Comparison of ENCODE assay signal across 1 cellular context in the genomic region with DNA sequence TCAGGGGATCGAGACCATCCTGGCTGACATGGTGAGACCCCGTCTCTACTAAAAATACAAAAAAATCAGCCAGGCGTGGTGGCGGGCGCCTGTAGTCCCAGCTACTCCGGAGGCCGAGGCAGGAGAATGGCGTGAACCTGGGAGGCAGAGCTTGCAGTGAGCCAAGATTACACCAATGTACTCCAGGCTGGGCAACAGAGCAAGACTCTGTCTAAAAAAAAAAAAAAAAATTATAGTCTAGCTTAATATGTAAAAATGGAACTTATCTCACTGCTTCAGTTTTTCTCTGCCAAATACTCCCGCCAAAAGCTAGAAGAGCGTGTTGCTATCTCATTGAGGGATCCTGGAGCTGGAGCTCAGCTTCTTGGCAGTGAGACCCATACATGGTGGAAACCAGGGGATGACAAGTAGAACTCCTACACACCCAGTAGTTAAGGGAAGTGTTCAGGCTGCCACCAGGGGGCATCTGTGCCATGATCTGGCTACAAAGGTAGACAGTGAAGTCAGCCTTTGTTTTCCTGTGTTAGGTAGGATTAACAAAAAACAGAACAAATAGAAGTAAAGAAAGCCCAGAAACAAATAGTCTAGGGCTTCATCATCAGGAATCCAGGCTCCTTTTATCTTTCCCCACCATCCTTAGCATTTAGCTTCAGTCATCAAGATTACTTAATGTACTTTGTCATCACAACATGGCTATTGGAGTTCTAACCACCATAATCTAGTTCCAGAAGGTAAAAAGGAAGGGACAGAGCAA.
TF ChIP-seq lines count a peak whose summit lies in the region.

No MANE protein-coding gene starts in this region.

TF ChIP-seq in K562, 482 proteins besides CTCF, POLR2A, EP300 and RAD21 (continued from another document):
- peak; percentile 54; the same call in 1 of the 2 replicates for TF ChIP-seq RB1 (IDR thresholded peaks at IDR 0.05; ENCODE audit: low read depth)
- no peak for TF ChIP-seq NFE2L1 (tag; IDR thresholded peaks at IDR 0.05; ENCODE audit: borderline replicate concordance, low read depth)
- no peak for TF ChIP-seq MEF2A (IDR thresholded peaks at IDR 0.05; ENCODE audit: control insufficient read depth, low read depth, low read length)
- TF ChIP-seq, protein P1, sequence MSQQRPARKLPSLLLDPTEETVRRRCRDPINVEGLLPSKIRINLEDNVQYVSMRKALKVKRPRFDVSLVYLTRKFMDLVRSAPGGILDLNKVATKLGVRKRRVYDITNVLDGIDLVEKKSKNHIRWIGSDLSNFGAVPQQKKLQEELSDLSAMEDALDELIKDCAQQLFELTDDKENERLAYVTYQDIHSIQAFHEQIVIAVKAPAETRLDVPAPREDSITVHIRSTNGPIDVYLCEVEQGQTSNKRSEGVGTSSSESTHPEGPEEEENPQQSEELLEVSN (IDR thresholded peaks at IDR 0.05; ENCODE audit: borderline replicate concordance in 1 of 2, extremely low read depth in 1 of 2, insufficient read depth in 1 of 2, insufficient read length in 1 of 2, low read depth in 1 of 2, low read length in 1 of 2, poor library complexity in 1 of 2, severe bottlenecking in 1 of 2): peak in 1 of 2 experiments; percentile 14
- TF ChIP-seq, protein P2, sequence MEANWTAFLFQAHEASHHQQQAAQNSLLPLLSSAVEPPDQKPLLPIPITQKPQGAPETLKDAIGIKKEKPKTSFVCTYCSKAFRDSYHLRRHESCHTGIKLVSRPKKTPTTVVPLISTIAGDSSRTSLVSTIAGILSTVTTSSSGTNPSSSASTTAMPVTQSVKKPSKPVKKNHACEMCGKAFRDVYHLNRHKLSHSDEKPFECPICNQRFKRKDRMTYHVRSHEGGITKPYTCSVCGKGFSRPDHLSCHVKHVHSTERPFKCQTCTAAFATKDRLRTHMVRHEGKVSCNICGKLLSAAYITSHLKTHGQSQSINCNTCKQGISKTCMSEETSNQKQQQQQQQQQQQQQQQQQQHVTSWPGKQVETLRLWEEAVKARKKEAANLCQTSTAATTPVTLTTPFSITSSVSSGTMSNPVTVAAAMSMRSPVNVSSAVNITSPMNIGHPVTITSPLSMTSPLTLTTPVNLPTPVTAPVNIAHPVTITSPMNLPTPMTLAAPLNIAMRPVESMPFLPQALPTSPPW (CRISPR knock-in tag; IDR thresholded peaks at IDR 0.05): 0 out of 2 replicates have a peak, but pooled peaks have one; percentile 10
- TF ChIP-seq, protein P3, sequence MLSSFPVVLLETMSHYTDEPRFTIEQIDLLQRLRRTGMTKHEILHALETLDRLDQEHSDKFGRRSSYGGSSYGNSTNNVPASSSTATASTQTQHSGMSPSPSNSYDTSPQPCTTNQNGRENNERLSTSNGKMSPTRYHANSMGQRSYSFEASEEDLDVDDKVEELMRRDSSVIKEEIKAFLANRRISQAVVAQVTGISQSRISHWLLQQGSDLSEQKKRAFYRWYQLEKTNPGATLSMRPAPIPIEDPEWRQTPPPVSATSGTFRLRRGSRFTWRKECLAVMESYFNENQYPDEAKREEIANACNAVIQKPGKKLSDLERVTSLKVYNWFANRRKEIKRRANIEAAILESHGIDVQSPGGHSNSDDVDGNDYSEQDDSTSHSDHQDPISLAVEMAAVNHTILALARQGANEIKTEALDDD (IDR thresholded peaks at IDR 0.05): peak; percentile 56
- TF ChIP-seq SPI1 (IDR thresholded peaks at IDR 0.05; ENCODE audit: borderline replicate concordance, low read depth, low read length): peak; percentile 29; the same call in 1 of the 2 replicates
- TF ChIP-seq CTBP1 (IDR thresholded peaks at IDR 0.05; ENCODE audit: borderline replicate concordance): no peak
TF ChIP-seq in K562: peak in this region for 7.
